1 cellular context compared by ENCODE assay signal in genomic region chr11:3213659-3214419, GRCh38.
TF ChIP-seq lines count a peak whose summit lies in the region.

No MANE protein-coding gene starts in this region.

TF ChIP-seq in K562, 482 proteins besides CTCF, POLR2A, EP300 and RAD21:
- TF ChIP-seq TFAP4 (CRISPR knock-in tag; IDR thresholded peaks at IDR 0.05; ENCODE audit: borderline replicate concordance) (no peak), MGA (IDR thresholded peaks at IDR 0.05) (no peak)
TF ChIP-seq in K562: peak in this region for 0.
